Comparison of ENCODE assay signal across 8 cellular contexts in genomic region chr14:91835920-91836843, GRCh38. TPM values are rescaled to one million over a fixed set of nuclear protein-coding genes. Genes with fewer than 3 reads are reported as not detected.
DNase-seq lines count a peak whose midpoint lies in the region; ATAC-seq and TF ChIP-seq lines count a peak whose summit lies in the region.

No MANE protein-coding gene starts in this region.

- H3K27ac Mint-ChIP-seq in stimulated activated naive CD8-positive, alpha-beta T cell treated with anti-CD3 and anti-CD28 coated beads, Interleukin-15, amount 100 ng/mL, for 72 hours = peak overlapping the region; percentile 89 to 91

- H3K4me1 Mint-ChIP-seq in stimulated activated naive CD8-positive, alpha-beta T cell treated with anti-CD3 and anti-CD28 coated beads, Interleukin-15, amount 100 ng/mL, for 72 hours = peaks cover 48% of the 10 kb centered on the region

- peak; percentile 43 for TF ChIP-seq RAD21 in neural cell (conservative IDR thresholded peaks at IDR 0.05)

- peak overlapping the region; percentile 14 for H3K9ac ChIP-seq in neural cell (ENCODE audit: low read length)

- no peak overlapping the region for H3K4me2 ChIP-seq in neural cell (ENCODE audit: low read length)

- TF ChIP-seq CTCF in GM06990 (IDR thresholded peaks at IDR 0.05; ENCODE audit: insufficient read depth, low read length, poor library complexity, severe bottlenecking) (peak; percentile 5), neural cell (IDR thresholded peaks at IDR 0.05; ENCODE audit: poor library complexity, severe bottlenecking) (peak; percentile 50)

- no peak for TF ChIP-seq EP300 in neural cell (conservative IDR thresholded peaks at IDR 0.05; ENCODE audit: poor library complexity, severe bottlenecking)

- peak overlapping the region; percentile 48 for H3K27ac ChIP-seq in epithelial cell of prostate
- H3K27ac ChIP-seq in neural cell (ENCODE audit: low read length) = no peak overlapping the region

- no peaks in the 10 kb centered on the region for H3K79me2 ChIP-seq in neural cell (replicated peaks; ENCODE audit: insufficient read depth, low read length)

- no peaks in the 10 kb centered on the region for H3K9me2 ChIP-seq in neural cell (ENCODE audit: insufficient read depth, low read length)

- no peaks in the 10 kb centered on the region for H3K36me3 ChIP-seq in GM06990 (ENCODE audit: control insufficient read depth, insufficient read depth, low read length)
- no peaks in the 10 kb centered on the region for H3K36me3 ChIP-seq in neural cell (ENCODE audit: insufficient read depth, low read length)

- H3K4me3 Mint-ChIP-seq in stimulated activated naive CD8-positive, alpha-beta T cell treated with anti-CD3 and anti-CD28 coated beads, Interleukin-15, amount 100 ng/mL, for 72 hours = peak overlapping the region; percentile 92 to 95

- no peak overlapping the region for H2AFZ ChIP-seq in neural cell (ENCODE audit: low read depth, low read length)

- peak; percentile 79 for DNase-seq in GM06990 (ENCODE audit: extremely low read depth, insufficient read length)
- peak; percentile 75 for DNase-seq in NCI-H2196 (lab: John Stamatoyannopoulos, UW; ENCODE audit: unreplicated experiment)
- peak; percentile 89 for DNase-seq in activated CD8-positive, alpha-beta memory T cell treated with anti-CD3 and anti-CD28 coated beads for 24 hours
- DNase-seq in epithelial cell of prostate (ENCODE audit: low read depth, low spot score) = peak; percentile 39
- DNase-seq in stimulated activated naive CD8-positive, alpha-beta T cell treated with anti-CD3 and anti-CD28 coated beads, Interleukin-15, amount 100 ng/mL, for 72 hours = peak; percentile 82 to 87

- H3F3A ChIP-seq in neural cell (ENCODE audit: insufficient read depth, low read length, poor library complexity, severe bottlenecking) = no peaks in the 10 kb centered on the region

- H3K27me3 ChIP-seq in GM06990 (replicated peaks; ENCODE audit: control insufficient read depth, insufficient read depth, low read length) = no peaks in the 10 kb centered on the region; the same call in 1 of the 2 replicates
- peaks cover 43% of the 10 kb centered on the region for H3K27me3 ChIP-seq in neural cell (ENCODE audit: insufficient read depth, low read depth, low read length)

- no peaks in the 10 kb centered on the region for H3K9me3 Mint-ChIP-seq in stimulated activated naive CD8-positive, alpha-beta T cell treated with anti-CD3 and anti-CD28 coated beads, Interleukin-15, amount 100 ng/mL, for 72 hours

- ATAC-seq in HG02759 (IDR thresholded peaks at IDR 0.05; ENCODE audit: unreplicated experiment) = peak; percentile 68
- peak; percentile 91 for ATAC-seq in stimulated activated naive CD8-positive, alpha-beta T cell treated with anti-CD3 and anti-CD28 coated beads, Interleukin-15, amount 100 ng/mL, for 72 hours
- no peak for ATAC-seq in HG03378 (IDR thresholded peaks at IDR 0.05; ENCODE audit: unreplicated experiment)

- no peaks in the 10 kb centered on the region for H4K20me1 ChIP-seq in neural cell (ENCODE audit: insufficient read depth)

- no peaks in the 10 kb centered on the region for H3K9me3 ChIP-seq in neural cell (ENCODE audit: low read length)

- no peaks in the 10 kb centered on the region for H3K27me3 Mint-ChIP-seq in stimulated activated naive CD8-positive, alpha-beta T cell treated with anti-CD3 and anti-CD28 coated beads, Interleukin-15, amount 100 ng/mL, for 72 hours

- H3K4me3 ChIP-seq in GM06990 (replicated peaks; ENCODE audit: low read depth, low read length) = peak overlapping the region; percentile 66
- peak overlapping the region; percentile 67 for H3K4me3 ChIP-seq in neural cell (ENCODE audit: low read length)

TF ChIP-seq in neural cell, 6 proteins besides CTCF, POLR2A, EP300 and RAD21:
- TF ChIP-seq MXI1 (conservative IDR thresholded peaks at IDR 0.05; ENCODE audit: poor library complexity, severe bottlenecking) (peak; percentile 39), REST (IDR thresholded peaks at IDR 0.05; ENCODE audit: borderline replicate concordance) (no peak), POLR2AphosphoS5 (IDR thresholded peaks at IDR 0.05) (no peak), TAF1 (IDR thresholded peaks at IDR 0.05; ENCODE audit: low read depth) (no peak), EZH2 (IDR thresholded peaks at IDR 0.05; ENCODE audit: borderline replicate concordance, insufficient read depth, low read length, poor library complexity, severe bottlenecking) (no peak), SMC3 (conservative IDR thresholded peaks at IDR 0.05; ENCODE audit: poor library complexity) (peak; percentile 42)
TF ChIP-seq in neural cell: peak in this region for 2.

RNA-seq across cellular contexts. Expression of gene TC2N, which starts 31.2 kb away (rescaled TPM):
- polyA plus RNA-seq in neural cell = 0.54 and 2.1 TPM in 2 replicates
- polyA minus RNA-seq in neural cell = 0.73 and 1.6 TPM in 2 replicates

Comparison
In these comparisons a context has a peak if more than half of its experiments do, and no peak if none do; other contexts are left out.
1. DNase-seq: peak in every context shown above with its lines; median percentile 89 in activated CD8-positive, alpha-beta memory T cell treated with anti-CD3 and anti-CD28 coated beads for 24 hours; 84 in stimulated activated naive CD8-positive, alpha-beta T cell treated with anti-CD3 and anti-CD28 coated beads, Interleukin-15, amount 100 ng/mL, for 72 hours; 79 in GM06990; 75 in NCI-H2196; 39 in epithelial cell of prostate.